In genomic region chr15:53272116-53272515, GRCh38 we compare ENCODE assay signal across 2 cellular contexts.
TF ChIP-seq lines count a peak whose summit lies in the region.

No MANE protein-coding gene starts in this region.

TF ChIP-seq in GM23338, 12 proteins besides CTCF, POLR2A, EP300 and RAD21:
- TF ChIP-seq, protein P1, sequence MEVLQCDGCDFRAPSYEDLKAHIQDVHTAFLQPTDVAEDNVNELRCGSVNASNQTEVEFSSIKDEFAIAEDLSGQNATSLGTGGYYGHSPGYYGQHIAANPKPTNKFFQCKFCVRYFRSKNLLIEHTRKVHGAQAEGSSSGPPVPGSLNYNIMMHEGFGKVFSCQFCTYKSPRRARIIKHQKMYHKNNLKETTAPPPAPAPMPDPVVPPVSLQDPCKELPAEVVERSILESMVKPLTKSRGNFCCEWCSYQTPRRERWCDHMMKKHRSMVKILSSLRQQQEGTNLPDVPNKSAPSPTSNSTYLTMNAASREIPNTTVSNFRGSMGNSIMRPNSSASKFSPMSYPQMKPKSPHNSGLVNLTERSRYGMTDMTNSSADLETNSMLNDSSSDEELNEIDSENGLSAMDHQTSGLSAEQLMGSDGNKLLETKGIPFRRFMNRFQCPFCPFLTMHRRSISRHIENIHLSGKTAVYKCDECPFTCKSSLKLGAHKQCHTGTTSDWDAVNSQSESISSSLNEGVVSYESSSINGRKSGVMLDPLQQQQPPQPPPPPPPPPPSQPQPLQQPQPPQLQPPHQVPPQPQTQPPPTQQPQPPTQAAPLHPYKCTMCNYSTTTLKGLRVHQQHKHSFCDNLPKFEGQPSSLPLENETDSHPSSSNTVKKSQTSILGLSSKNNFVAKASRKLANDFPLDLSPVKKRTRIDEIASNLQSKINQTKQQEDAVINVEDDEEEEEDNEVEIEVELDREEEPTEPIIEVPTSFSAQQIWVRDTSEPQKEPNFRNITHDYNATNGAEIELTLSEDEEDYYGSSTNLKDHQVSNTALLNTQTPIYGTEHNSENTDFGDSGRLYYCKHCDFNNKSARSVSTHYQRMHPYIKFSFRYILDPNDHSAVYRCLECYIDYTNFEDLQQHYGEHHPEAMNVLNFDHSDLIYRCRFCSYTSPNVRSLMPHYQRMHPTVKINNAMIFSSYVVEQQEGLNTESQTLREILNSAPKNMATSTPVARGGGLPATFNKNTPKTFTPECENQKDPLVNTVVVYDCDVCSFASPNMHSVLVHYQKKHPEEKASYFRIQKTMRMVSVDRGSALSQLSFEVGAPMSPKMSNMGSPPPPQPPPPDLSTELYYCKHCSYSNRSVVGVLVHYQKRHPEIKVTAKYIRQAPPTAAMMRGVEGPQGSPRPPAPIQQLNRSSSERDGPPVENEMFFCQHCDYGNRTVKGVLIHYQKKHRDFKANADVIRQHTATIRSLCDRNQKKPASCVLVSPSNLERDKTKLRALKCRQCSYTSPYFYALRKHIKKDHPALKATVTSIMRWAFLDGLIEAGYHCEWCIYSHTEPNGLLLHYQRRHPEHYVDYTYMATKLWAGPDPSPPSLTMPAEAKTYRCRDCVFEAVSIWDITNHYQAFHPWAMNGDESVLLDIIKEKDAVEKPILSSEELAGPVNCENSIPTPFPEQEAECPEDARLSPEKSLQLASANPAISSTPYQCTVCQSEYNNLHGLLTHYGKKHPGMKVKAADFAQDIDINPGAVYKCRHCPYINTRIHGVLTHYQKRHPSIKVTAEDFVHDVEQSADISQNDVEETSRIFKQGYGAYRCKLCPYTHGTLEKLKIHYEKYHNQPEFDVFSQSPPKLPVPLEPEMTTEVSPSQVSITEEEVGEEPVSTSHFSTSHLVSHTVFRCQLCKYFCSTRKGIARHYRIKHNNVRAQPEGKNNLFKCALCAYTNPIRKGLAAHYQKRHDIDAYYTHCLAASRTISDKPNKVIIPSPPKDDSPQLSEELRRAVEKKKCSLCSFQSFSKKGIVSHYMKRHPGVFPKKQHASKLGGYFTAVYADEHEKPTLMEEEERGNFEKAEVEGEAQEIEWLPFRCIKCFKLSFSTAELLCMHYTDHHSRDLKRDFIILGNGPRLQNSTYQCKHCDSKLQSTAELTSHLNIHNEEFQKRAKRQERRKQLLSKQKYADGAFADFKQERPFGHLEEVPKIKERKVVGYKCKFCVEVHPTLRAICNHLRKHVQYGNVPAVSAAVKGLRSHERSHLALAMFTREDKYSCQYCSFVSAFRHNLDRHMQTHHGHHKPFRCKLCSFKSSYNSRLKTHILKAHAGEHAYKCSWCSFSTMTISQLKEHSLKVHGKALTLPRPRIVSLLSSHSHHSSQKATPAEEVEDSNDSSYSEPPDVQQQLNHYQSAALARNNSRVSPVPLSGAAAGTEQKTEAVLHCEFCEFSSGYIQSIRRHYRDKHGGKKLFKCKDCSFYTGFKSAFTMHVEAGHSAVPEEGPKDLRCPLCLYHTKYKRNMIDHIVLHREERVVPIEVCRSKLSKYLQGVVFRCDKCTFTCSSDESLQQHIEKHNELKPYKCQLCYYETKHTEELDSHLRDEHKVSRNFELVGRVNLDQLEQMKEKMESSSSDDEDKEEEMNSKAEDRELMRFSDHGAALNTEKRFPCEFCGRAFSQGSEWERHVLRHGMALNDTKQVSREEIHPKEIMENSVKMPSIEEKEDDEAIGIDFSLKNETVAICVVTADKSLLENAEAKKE (CRISPR knock-in tag; IDR thresholded peaks at IDR 0.05), result no peak
- TF ChIP-seq EZH2phosphoT487 (IDR thresholded peaks at IDR 0.05; ENCODE audit: unreplicated experiment) (no peak), CREB1 (CRISPR knock-in tag; IDR thresholded peaks at IDR 0.05; ENCODE audit: low read depth) (no peak), NANOG (IDR thresholded peaks at IDR 0.05; ENCODE audit: borderline replicate concordance) (no peak), STAT1 (IDR thresholded peaks at IDR 0.05; ENCODE audit: unreplicated experiment) (no peak), JUNB (IDR thresholded peaks at IDR 0.05; ENCODE audit: unreplicated experiment) (no peak), ZNF331 (CRISPR knock-in tag; IDR thresholded peaks at IDR 0.05; ENCODE audit: low read depth) (no peak), REST (IDR thresholded peaks at IDR 0.05; ENCODE audit: unreplicated experiment) (no peak), EZH2 (IDR thresholded peaks at IDR 0.05; ENCODE audit: low read depth, unreplicated experiment) (no peak), ZNF114 (CRISPR knock-in tag; IDR thresholded peaks at IDR 0.05) (no peak), POLR2AphosphoS5 (IDR thresholded peaks at IDR 0.05; ENCODE audit: low read depth) (no peak)
- TF ChIP-seq, protein P2, sequence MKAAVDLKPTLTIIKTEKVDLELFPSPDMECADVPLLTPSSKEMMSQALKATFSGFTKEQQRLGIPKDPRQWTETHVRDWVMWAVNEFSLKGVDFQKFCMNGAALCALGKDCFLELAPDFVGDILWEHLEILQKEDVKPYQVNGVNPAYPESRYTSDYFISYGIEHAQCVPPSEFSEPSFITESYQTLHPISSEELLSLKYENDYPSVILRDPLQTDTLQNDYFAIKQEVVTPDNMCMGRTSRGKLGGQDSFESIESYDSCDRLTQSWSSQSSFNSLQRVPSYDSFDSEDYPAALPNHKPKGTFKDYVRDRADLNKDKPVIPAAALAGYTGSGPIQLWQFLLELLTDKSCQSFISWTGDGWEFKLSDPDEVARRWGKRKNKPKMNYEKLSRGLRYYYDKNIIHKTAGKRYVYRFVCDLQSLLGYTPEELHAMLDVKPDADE (IDR thresholded peaks at IDR 0.05), result no peak

TF ChIP-seq in H1, 55 proteins besides CTCF, POLR2A, EP300 and RAD21:
- no peak for TF ChIP-seq MAFK (IDR thresholded peaks at IDR 0.05; ENCODE audit: low read depth, low read length)
- no peak for TF ChIP-seq ASH2L (IDR thresholded peaks at IDR 0.05; ENCODE audit: low read length)
- TF ChIP-seq KDM5A (IDR thresholded peaks at IDR 0.05; ENCODE audit: low read length), result no peak
- no peak for TF ChIP-seq SIN3A (conservative IDR thresholded peaks at IDR 0.05 in 1 of 2, IDR thresholded peaks at IDR 0.05 in 1 of 2; ENCODE audit: low read depth in 1 of 2, low read length in 2 of 2)
- TF ChIP-seq HDAC2 (IDR thresholded peaks at IDR 0.05; ENCODE audit: borderline replicate concordance in 1 of 2, low read depth in 2 of 2, low read length in 2 of 2), result no peak
- no peak for TF ChIP-seq YY1 (IDR thresholded peaks at IDR 0.05; ENCODE audit: low read depth, low read length)
- TF ChIP-seq ATF2 (IDR thresholded peaks at IDR 0.05; ENCODE audit: low read length), result no peak
- no peak for TF ChIP-seq POLR2AphosphoS5 (IDR thresholded peaks at IDR 0.05; ENCODE audit: low read depth, low read length)
- TF ChIP-seq RNF2 (IDR thresholded peaks at IDR 0.05; ENCODE audit: borderline replicate concordance, low read depth, low read length, missing control alignments, poor library complexity, severe bottlenecking), result no peak
